8 cellular contexts compared by ENCODE assay signal in the genomic region with DNA sequence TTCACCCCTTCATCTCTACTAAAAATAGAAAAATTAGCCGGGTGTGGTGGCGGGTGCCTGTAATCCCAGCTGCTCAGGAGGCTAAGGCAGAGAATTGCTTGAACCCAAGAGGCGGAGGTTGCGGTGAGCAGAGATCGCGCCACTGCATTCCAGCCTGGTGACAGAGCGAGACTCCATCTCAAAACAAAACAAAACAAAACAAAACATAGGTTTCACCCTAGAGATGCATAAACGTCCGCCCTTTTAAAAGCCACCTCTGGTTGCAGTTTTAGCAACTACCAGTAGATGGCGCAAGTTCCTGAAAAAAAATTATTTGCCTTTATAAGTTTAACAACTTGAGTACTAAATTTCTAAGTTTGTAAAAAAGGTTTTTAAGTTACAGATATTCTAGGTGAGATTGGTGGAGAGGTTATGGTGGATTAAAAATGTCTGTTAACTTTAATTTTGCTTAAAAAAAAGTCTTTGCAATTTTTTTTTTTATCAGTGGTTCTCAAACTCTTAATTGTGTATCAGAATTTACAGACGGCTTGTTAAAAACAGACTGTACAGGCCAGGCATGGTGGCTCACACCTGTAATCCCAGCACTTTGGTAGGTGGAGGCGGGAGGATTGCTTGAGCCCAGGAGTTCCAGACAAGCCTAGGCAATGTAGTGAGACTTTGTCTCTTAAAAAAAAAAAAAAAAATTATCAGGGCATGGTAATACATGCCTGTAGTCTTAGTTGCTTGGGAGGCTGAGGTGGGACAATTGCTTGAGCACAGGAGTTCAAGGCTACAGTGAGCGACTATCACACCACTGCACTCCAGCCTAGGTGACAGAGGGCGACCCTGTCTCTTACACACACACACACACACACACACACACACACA. TPM values are rescaled to one million over a fixed set of nuclear protein-coding genes. Genes with fewer than 3 reads are reported as not detected.
A peak's percentile ranks its signal among the peaks of the same experiment; 100 is the strongest.
DNase-seq lines count a peak whose midpoint lies in the region; ATAC-seq and TF ChIP-seq lines count a peak whose summit lies in the region.

No MANE protein-coding gene starts in this region.

- no peak overlapping the region for H3K9ac ChIP-seq in NT2/D1 (ENCODE audit: insufficient read length, low read depth)
- no peak overlapping the region for H3K9ac ChIP-seq in parathyroid adenoma

- TF ChIP-seq CTCF in CD8-positive, alpha-beta T cell (IDR thresholded peaks at IDR 0.05) = peak; percentile 95
- TF ChIP-seq CTCF in fibroblast of pulmonary artery (IDR thresholded peaks at IDR 0.05; ENCODE audit: low read length, missing control alignments) = peak; percentile 75
- peak; percentile 73 for TF ChIP-seq CTCF in parathyroid adenoma (IDR thresholded peaks at IDR 0.05)

- DNase-seq in CD8-positive, alpha-beta T cell = peak; percentile 21 to 67 (median 54)
- DNase-seq in HAP-1 (ENCODE audit: low spot score in 2 of 2) (peak; percentile 78 to 81), NT2/D1 (ENCODE audit: low read depth, low spot score) (peak; percentile 8), fibroblast of pulmonary artery (ENCODE audit: low read depth) (peak; percentile 80), NCI-H146 (lab: John Stamatoyannopoulos, UW) (no peak)
- DNase-seq in activated T-cell treated with anti-CD3 and anti-CD28 coated beads, Interleukin-2, amount 50 U/mL, for 4 hours = peak; percentile 35

- no peaks in the 10 kb centered on the region for H3K27me3 ChIP-seq in CD8-positive, alpha-beta T cell (ENCODE audit: insufficient read depth, low read length)
- no peaks in the 10 kb centered on the region for H3K27me3 ChIP-seq in HAP-1 (ENCODE audit: low read depth)
- H3K27me3 ChIP-seq in NT2/D1 (ENCODE audit: insufficient read depth, insufficient read length) = no peaks in the 10 kb centered on the region
- H3K27me3 ChIP-seq in parathyroid adenoma (ENCODE audit: control insufficient read depth, insufficient read depth, low read length) = no peaks in the 10 kb centered on the region

- CTCF ChIA-PET in CD8-positive, alpha-beta T cell (lab: Charles Lee) = interaction anchor here (0.8 to 1.0 kb wide), 2 partner anchors 236 to 297 kb away, joined by 3 read pairs; no protein-coding TSS in a partner anchor

- intact Hi-C loops in CD8-positive, alpha-beta T cell (cut with DNase I, micrococcal nuclease) = loop anchor here (1.0 to 10.0 kb wide), 7 partner anchors 54 to 762 kb away; partner anchors contain the start of genes RGCC (in 2 of the 2) and WBP4 (in 1 of the 2)

- H3K9me3 ChIP-seq in CD8-positive, alpha-beta T cell (ENCODE audit: low read length) = no peaks in the 10 kb centered on the region
- H3K9me3 ChIP-seq in HAP-1 = no peaks in the 10 kb centered on the region
- H3K9me3 ChIP-seq in NT2/D1 (ENCODE audit: insufficient read depth, low read length) = no peaks in the 10 kb centered on the region
- no peaks in the 10 kb centered on the region for H3K9me3 ChIP-seq in parathyroid adenoma (ENCODE audit: control insufficient read depth, low read length)

- H3K4me3 Mint-ChIP-seq in CD8-positive, alpha-beta T cell = peak overlapping the region; percentile 54
- H3K4me3 Mint-ChIP-seq in activated T-cell treated with anti-CD3 and anti-CD28 coated beads, Interleukin-2, amount 50 U/mL, for 4 hours = no peak overlapping the region

- no peaks in the 10 kb centered on the region for H3K27me3 Mint-ChIP-seq in CD8-positive, alpha-beta T cell (ENCODE audit: low read depth)
- no peaks in the 10 kb centered on the region for H3K27me3 Mint-ChIP-seq in activated T-cell treated with anti-CD3 and anti-CD28 coated beads, Interleukin-2, amount 50 U/mL, for 4 hours (ENCODE audit: low read depth)

- no peaks in the 10 kb centered on the region for H3K9me3 Mint-ChIP-seq in CD8-positive, alpha-beta T cell
- H3K9me3 Mint-ChIP-seq in activated T-cell treated with anti-CD3 and anti-CD28 coated beads, Interleukin-2, amount 50 U/mL, for 4 hours = no peaks in the 10 kb centered on the region

- in situ Hi-C loops in HAP-1 (cut with MboI; ENCODE audit: low sequenced_read_pairs) = no loop called here

- no peaks in the 10 kb centered on the region for H3K79me2 ChIP-seq in parathyroid adenoma

- no peak overlapping the region for H3K4me3 ChIP-seq in CD8-positive, alpha-beta T cell (ENCODE audit: low read depth, low read length)
- no peak overlapping the region for H3K4me3 ChIP-seq in HAP-1
- H3K4me3 ChIP-seq in NT2/D1 (ENCODE audit: insufficient read length, low read depth) = no peak overlapping the region
- H3K4me3 ChIP-seq in fibroblast of pulmonary artery (replicated peaks; ENCODE audit: low read depth, low read length) = no peak overlapping the region
- H3K4me3 ChIP-seq in parathyroid adenoma (ENCODE audit: low read depth, low read length) = no peak overlapping the region

- H3K4me2 ChIP-seq in parathyroid adenoma (ENCODE audit: low read length) = no peak overlapping the region

- H3K4me1 Mint-ChIP-seq in CD8-positive, alpha-beta T cell (ENCODE audit: low read depth) = peaks cover 59% of the 10 kb centered on the region
- peaks cover 57% of the 10 kb centered on the region for H3K4me1 Mint-ChIP-seq in activated T-cell treated with anti-CD3 and anti-CD28 coated beads, Interleukin-2, amount 50 U/mL, for 4 hours (ENCODE audit: low read depth)

- peaks cover 42% of the 10 kb centered on the region for H3K36me3 Mint-ChIP-seq in CD8-positive, alpha-beta T cell
- H3K36me3 Mint-ChIP-seq in activated T-cell treated with anti-CD3 and anti-CD28 coated beads, Interleukin-2, amount 50 U/mL, for 4 hours (ENCODE audit: insufficient read depth) = peaks cover 15% of the 10 kb centered on the region

- POLR2A ChIA-PET in CD8-positive, alpha-beta T cell (lab: Charles Lee) = interaction anchor here (0.6 kb wide), 1 partner anchor 26 kb away, joined by 4 read pairs; no protein-coding TSS in a partner anchor

- no peaks in the 10 kb centered on the region for H3K36me3 ChIP-seq in CD8-positive, alpha-beta T cell (ENCODE audit: insufficient read depth, low read length)
- H3K36me3 ChIP-seq in HAP-1 (replicated peaks) = peaks cover 3% of the 10 kb centered on the region
- H3K36me3 ChIP-seq in NT2/D1 (ENCODE audit: insufficient read depth, insufficient read length, low read length) = peaks cover 20% of the 10 kb centered on the region
- no peaks in the 10 kb centered on the region for H3K36me3 ChIP-seq in parathyroid adenoma (ENCODE audit: control insufficient read depth, insufficient read depth, low read length)

- peaks cover 49% of the 10 kb centered on the region for H3K4me1 ChIP-seq in CD8-positive, alpha-beta T cell (ENCODE audit: insufficient read depth, low read length)
- H3K4me1 ChIP-seq in HAP-1 (peaks cover 4% of the 10 kb centered on the region), NT2/D1 (ENCODE audit: insufficient read depth, insufficient read length) (no peaks in the 10 kb centered on the region), parathyroid adenoma (peaks cover 10% of the 10 kb centered on the region)

- H2AFZ ChIP-seq in parathyroid adenoma = no peak overlapping the region

- no peak overlapping the region for H3K27ac ChIP-seq in CD8-positive, alpha-beta T cell (ENCODE audit: low read depth, low read length)
- no peak overlapping the region for H3K27ac ChIP-seq in parathyroid adenoma

- peak overlapping the region; percentile 94 for H3K27ac Mint-ChIP-seq in CD8-positive, alpha-beta T cell

- peak; percentile 55 for ATAC-seq in CD8-positive, alpha-beta T cell
- ATAC-seq in activated T-cell treated with anti-CD3 and anti-CD28 coated beads, Interleukin-2, amount 50 U/mL, for 4 hours = peak in 1 of 2 donors; percentile 25
- no peak for ATAC-seq in GM19395 (IDR thresholded peaks at IDR 0.05; ENCODE audit: unreplicated experiment)

RNA-seq across cellular contexts. Expression of gene NAA16, which starts 42.1 kb away (rescaled TPM):
- total RNA-seq in CD8-positive, alpha-beta T cell = 100 to 1,000 TPM; 103 to 105 TPM
- 10 to 100 TPM; 20.5 to 23.3 (median 21.3) TPM for total RNA-seq in activated T-cell treated with anti-CD3 and anti-CD28 coated beads, Interleukin-2, amount 50 U/mL, for 4 hours

Comparison
In these comparisons a context has a peak if more than half of its experiments do, and no peak if none do; other contexts are left out.
1. RNA of gene NAA16, which starts 42.1 kb away (total RNA-seq): 103 to 105 TPM in CD8-positive, alpha-beta T cell; 20.5 to 23.3 TPM in activated T-cell treated with anti-CD3 and anti-CD28 coated beads, Interleukin-2, amount 50 U/mL, for 4 hours; every median in the first group is over 4 times any median in the second.
2. Peak in every context shown above with its lines, with median percentiles within 50 percentile points of each other: CTCF ChIP-seq.